ENCODE assay signal across 1 cellular context in the genomic region with DNA sequence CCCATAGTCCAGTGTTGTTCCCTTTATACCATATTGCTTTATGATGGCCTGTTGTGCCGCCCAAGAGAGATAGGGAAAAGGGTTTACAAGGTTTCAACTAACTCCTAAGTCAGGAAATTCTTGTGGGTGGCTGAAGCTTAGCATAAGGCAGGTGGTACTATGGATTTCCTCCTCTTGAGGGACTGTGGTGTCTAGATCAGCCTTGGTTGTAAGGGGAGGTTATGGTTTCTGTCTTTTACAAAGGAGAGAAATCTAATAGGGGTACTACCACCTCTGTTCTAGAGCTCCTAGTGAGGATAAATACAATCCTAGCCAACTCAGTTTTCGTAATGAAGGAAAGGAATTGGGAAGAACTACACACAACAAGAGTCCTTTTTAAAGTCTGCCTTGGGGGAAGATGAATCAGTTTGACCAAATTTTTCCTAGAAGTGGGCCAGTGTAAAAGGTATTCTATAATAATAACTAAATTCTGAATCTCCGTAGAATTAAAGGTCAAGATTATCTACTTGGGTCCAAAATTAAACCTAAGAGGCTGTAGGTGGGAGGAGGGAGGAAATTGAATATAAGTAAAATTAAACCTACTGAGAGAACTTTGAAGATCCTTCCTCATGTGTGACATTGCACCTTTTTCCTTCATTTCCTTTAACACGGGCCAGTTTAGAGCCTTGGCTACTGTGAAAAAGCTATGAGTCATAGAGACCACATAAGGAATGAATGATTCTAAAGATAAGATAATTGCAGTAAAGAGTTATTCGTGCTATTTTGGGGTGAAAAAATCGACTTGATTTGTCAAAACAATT.
TF ChIP-seq lines count a peak whose summit lies in the region.

No MANE protein-coding gene starts in this region.

TF ChIP-seq in GM23338, 12 proteins besides CTCF, POLR2A, EP300 and RAD21:
- no peak for TF ChIP-seq POLR2AphosphoS5 (IDR thresholded peaks at IDR 0.05; ENCODE audit: low read depth)
- TF ChIP-seq, protein P1, sequence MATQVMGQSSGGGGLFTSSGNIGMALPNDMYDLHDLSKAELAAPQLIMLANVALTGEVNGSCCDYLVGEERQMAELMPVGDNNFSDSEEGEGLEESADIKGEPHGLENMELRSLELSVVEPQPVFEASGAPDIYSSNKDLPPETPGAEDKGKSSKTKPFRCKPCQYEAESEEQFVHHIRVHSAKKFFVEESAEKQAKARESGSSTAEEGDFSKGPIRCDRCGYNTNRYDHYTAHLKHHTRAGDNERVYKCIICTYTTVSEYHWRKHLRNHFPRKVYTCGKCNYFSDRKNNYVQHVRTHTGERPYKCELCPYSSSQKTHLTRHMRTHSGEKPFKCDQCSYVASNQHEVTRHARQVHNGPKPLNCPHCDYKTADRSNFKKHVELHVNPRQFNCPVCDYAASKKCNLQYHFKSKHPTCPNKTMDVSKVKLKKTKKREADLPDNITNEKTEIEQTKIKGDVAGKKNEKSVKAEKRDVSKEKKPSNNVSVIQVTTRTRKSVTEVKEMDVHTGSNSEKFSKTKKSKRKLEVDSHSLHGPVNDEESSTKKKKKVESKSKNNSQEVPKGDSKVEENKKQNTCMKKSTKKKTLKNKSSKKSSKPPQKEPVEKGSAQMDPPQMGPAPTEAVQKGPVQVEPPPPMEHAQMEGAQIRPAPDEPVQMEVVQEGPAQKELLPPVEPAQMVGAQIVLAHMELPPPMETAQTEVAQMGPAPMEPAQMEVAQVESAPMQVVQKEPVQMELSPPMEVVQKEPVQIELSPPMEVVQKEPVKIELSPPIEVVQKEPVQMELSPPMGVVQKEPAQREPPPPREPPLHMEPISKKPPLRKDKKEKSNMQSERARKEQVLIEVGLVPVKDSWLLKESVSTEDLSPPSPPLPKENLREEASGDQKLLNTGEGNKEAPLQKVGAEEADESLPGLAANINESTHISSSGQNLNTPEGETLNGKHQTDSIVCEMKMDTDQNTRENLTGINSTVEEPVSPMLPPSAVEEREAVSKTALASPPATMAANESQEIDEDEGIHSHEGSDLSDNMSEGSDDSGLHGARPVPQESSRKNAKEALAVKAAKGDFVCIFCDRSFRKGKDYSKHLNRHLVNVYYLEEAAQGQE (IDR thresholded peaks at IDR 0.05; ENCODE audit: unreplicated experiment): no peak
- TF ChIP-seq EZH2 (IDR thresholded peaks at IDR 0.05; ENCODE audit: low read depth, unreplicated experiment): no peak
- TF ChIP-seq, protein P2, sequence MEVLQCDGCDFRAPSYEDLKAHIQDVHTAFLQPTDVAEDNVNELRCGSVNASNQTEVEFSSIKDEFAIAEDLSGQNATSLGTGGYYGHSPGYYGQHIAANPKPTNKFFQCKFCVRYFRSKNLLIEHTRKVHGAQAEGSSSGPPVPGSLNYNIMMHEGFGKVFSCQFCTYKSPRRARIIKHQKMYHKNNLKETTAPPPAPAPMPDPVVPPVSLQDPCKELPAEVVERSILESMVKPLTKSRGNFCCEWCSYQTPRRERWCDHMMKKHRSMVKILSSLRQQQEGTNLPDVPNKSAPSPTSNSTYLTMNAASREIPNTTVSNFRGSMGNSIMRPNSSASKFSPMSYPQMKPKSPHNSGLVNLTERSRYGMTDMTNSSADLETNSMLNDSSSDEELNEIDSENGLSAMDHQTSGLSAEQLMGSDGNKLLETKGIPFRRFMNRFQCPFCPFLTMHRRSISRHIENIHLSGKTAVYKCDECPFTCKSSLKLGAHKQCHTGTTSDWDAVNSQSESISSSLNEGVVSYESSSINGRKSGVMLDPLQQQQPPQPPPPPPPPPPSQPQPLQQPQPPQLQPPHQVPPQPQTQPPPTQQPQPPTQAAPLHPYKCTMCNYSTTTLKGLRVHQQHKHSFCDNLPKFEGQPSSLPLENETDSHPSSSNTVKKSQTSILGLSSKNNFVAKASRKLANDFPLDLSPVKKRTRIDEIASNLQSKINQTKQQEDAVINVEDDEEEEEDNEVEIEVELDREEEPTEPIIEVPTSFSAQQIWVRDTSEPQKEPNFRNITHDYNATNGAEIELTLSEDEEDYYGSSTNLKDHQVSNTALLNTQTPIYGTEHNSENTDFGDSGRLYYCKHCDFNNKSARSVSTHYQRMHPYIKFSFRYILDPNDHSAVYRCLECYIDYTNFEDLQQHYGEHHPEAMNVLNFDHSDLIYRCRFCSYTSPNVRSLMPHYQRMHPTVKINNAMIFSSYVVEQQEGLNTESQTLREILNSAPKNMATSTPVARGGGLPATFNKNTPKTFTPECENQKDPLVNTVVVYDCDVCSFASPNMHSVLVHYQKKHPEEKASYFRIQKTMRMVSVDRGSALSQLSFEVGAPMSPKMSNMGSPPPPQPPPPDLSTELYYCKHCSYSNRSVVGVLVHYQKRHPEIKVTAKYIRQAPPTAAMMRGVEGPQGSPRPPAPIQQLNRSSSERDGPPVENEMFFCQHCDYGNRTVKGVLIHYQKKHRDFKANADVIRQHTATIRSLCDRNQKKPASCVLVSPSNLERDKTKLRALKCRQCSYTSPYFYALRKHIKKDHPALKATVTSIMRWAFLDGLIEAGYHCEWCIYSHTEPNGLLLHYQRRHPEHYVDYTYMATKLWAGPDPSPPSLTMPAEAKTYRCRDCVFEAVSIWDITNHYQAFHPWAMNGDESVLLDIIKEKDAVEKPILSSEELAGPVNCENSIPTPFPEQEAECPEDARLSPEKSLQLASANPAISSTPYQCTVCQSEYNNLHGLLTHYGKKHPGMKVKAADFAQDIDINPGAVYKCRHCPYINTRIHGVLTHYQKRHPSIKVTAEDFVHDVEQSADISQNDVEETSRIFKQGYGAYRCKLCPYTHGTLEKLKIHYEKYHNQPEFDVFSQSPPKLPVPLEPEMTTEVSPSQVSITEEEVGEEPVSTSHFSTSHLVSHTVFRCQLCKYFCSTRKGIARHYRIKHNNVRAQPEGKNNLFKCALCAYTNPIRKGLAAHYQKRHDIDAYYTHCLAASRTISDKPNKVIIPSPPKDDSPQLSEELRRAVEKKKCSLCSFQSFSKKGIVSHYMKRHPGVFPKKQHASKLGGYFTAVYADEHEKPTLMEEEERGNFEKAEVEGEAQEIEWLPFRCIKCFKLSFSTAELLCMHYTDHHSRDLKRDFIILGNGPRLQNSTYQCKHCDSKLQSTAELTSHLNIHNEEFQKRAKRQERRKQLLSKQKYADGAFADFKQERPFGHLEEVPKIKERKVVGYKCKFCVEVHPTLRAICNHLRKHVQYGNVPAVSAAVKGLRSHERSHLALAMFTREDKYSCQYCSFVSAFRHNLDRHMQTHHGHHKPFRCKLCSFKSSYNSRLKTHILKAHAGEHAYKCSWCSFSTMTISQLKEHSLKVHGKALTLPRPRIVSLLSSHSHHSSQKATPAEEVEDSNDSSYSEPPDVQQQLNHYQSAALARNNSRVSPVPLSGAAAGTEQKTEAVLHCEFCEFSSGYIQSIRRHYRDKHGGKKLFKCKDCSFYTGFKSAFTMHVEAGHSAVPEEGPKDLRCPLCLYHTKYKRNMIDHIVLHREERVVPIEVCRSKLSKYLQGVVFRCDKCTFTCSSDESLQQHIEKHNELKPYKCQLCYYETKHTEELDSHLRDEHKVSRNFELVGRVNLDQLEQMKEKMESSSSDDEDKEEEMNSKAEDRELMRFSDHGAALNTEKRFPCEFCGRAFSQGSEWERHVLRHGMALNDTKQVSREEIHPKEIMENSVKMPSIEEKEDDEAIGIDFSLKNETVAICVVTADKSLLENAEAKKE (CRISPR knock-in tag; IDR thresholded peaks at IDR 0.05): no peak
- no peak for TF ChIP-seq ZNF331 (CRISPR knock-in tag; IDR thresholded peaks at IDR 0.05; ENCODE audit: low read depth)
- TF ChIP-seq, protein P3, sequence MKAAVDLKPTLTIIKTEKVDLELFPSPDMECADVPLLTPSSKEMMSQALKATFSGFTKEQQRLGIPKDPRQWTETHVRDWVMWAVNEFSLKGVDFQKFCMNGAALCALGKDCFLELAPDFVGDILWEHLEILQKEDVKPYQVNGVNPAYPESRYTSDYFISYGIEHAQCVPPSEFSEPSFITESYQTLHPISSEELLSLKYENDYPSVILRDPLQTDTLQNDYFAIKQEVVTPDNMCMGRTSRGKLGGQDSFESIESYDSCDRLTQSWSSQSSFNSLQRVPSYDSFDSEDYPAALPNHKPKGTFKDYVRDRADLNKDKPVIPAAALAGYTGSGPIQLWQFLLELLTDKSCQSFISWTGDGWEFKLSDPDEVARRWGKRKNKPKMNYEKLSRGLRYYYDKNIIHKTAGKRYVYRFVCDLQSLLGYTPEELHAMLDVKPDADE (IDR thresholded peaks at IDR 0.05): no peak
- TF ChIP-seq JUNB (IDR thresholded peaks at IDR 0.05; ENCODE audit: unreplicated experiment): no peak
- no peak for TF ChIP-seq STAT1 (IDR thresholded peaks at IDR 0.05; ENCODE audit: unreplicated experiment)
- TF ChIP-seq NANOG (IDR thresholded peaks at IDR 0.05; ENCODE audit: borderline replicate concordance): no peak
- no peak for TF ChIP-seq ZNF114 (CRISPR knock-in tag; IDR thresholded peaks at IDR 0.05)
TF ChIP-seq in GM23338: peak in this region for 0.
